1 cellular context compared by ENCODE assay signal in the genomic region with DNA sequence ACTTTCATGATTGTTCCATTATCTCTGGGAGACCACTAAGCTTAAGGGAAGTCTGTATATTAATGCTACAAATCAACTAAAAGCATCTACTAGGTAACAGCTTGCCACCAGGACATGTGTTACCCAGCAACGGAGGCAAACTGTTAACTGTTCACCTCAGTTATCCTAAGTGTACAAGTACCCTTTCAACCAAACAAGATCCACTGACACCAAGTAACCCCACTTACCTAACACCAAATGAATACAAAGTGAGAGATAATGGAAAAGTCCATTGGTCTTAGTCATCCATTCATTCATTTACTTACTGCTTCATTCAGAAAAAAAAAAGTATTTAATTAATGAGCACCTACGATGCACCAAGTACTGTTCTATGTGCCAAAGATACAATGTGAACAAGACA.
TF ChIP-seq lines count a peak whose summit lies in the region.

No MANE protein-coding gene starts in this region.

TF ChIP-seq in GM23338, 12 proteins besides CTCF, POLR2A, EP300 and RAD21 (continued from another document):
- TF ChIP-seq, protein P1, sequence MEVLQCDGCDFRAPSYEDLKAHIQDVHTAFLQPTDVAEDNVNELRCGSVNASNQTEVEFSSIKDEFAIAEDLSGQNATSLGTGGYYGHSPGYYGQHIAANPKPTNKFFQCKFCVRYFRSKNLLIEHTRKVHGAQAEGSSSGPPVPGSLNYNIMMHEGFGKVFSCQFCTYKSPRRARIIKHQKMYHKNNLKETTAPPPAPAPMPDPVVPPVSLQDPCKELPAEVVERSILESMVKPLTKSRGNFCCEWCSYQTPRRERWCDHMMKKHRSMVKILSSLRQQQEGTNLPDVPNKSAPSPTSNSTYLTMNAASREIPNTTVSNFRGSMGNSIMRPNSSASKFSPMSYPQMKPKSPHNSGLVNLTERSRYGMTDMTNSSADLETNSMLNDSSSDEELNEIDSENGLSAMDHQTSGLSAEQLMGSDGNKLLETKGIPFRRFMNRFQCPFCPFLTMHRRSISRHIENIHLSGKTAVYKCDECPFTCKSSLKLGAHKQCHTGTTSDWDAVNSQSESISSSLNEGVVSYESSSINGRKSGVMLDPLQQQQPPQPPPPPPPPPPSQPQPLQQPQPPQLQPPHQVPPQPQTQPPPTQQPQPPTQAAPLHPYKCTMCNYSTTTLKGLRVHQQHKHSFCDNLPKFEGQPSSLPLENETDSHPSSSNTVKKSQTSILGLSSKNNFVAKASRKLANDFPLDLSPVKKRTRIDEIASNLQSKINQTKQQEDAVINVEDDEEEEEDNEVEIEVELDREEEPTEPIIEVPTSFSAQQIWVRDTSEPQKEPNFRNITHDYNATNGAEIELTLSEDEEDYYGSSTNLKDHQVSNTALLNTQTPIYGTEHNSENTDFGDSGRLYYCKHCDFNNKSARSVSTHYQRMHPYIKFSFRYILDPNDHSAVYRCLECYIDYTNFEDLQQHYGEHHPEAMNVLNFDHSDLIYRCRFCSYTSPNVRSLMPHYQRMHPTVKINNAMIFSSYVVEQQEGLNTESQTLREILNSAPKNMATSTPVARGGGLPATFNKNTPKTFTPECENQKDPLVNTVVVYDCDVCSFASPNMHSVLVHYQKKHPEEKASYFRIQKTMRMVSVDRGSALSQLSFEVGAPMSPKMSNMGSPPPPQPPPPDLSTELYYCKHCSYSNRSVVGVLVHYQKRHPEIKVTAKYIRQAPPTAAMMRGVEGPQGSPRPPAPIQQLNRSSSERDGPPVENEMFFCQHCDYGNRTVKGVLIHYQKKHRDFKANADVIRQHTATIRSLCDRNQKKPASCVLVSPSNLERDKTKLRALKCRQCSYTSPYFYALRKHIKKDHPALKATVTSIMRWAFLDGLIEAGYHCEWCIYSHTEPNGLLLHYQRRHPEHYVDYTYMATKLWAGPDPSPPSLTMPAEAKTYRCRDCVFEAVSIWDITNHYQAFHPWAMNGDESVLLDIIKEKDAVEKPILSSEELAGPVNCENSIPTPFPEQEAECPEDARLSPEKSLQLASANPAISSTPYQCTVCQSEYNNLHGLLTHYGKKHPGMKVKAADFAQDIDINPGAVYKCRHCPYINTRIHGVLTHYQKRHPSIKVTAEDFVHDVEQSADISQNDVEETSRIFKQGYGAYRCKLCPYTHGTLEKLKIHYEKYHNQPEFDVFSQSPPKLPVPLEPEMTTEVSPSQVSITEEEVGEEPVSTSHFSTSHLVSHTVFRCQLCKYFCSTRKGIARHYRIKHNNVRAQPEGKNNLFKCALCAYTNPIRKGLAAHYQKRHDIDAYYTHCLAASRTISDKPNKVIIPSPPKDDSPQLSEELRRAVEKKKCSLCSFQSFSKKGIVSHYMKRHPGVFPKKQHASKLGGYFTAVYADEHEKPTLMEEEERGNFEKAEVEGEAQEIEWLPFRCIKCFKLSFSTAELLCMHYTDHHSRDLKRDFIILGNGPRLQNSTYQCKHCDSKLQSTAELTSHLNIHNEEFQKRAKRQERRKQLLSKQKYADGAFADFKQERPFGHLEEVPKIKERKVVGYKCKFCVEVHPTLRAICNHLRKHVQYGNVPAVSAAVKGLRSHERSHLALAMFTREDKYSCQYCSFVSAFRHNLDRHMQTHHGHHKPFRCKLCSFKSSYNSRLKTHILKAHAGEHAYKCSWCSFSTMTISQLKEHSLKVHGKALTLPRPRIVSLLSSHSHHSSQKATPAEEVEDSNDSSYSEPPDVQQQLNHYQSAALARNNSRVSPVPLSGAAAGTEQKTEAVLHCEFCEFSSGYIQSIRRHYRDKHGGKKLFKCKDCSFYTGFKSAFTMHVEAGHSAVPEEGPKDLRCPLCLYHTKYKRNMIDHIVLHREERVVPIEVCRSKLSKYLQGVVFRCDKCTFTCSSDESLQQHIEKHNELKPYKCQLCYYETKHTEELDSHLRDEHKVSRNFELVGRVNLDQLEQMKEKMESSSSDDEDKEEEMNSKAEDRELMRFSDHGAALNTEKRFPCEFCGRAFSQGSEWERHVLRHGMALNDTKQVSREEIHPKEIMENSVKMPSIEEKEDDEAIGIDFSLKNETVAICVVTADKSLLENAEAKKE (CRISPR knock-in tag; IDR thresholded peaks at IDR 0.05): no peak
- no peak for TF ChIP-seq ZNF114 (CRISPR knock-in tag; IDR thresholded peaks at IDR 0.05)
